In the genomic region with DNA sequence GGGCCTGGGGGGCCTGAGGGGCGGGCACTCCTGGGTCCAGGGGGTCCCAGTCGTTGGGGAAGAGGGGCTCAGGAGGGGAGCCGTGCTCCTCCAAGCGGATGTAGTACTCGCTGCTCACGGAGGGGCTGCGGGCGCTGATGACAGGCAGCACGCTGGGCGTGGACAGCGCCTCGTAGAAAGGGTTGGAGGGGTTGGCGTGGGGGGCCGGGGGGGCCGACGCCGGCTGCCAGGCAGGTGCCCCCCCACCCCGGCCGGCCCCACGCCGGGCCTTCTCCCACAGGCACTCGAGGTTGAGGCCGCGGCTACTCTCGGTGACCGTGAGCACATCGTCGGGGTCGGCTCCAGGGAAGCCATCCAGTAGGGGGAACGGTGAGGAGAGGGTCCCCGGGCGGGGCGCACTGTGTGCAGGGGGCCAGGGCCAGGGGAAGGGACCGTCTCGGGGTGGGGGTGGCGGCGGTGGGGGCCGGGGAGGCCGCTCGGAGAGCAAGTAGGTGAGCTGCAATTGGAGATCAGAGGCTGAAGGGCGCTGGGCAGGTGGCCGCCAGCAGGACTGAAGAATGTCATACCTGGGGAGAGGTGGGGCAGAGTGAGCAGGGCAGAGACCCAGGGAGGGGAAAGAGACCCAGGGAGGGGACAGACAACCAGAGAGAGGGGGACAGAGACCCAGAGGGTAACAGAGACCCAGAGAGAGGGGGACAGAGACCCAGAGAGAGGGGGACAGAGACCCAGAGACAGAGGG, we compare ENCODE assay signal across 31 cellular contexts. TPM values are rescaled to one million over a fixed set of nuclear protein-coding genes. Genes with fewer than 3 reads are reported as not detected.
DNase-seq lines count a peak whose midpoint lies in the region; ATAC-seq and TF ChIP-seq lines count a peak whose summit lies in the region.
"Had no signal": no experiment of that assay in that cellular context is flagged by ENCODE, and none has a peak within 500 bp of the region (broad histone marks: within the 10 kb centered on the region; RNA-seq: fewer than 3 reads in every experiment).

No MANE protein-coding gene starts in this region.

- H3K9me3 ChIP-seq in left ventricle myocardium inferior (replicated peaks): no peaks in the 10 kb centered on the region
- no peaks in the 10 kb centered on the region for H3K9me3 ChIP-seq in hepatocyte (ENCODE audit: low read depth)
- H3K9me3 ChIP-seq: adrenal gland, heart right ventricle, lower lobe of right lung, prostate gland, sigmoid colon, SJSA1, tibial artery had no signal

- H3K27me3 ChIP-seq in left ventricle myocardium inferior (ENCODE audit: low read depth): peaks cover 64% of the 10 kb centered on the region
- no peaks in the 10 kb centered on the region for H3K27me3 ChIP-seq in hepatocyte
- H3K27me3 ChIP-seq: adrenal gland had no signal

- no peaks in the 10 kb centered on the region for H4K20me1 ChIP-seq in hepatocyte (ENCODE audit: insufficient read depth, poor library complexity, severe bottlenecking)

- no peaks in the 10 kb centered on the region for H3K9me2 ChIP-seq in hepatocyte (replicated peaks; ENCODE audit: insufficient read depth)

- peak; percentile 62 for DNase-seq in DMS53 (lab: John Stamatoyannopoulos, UW)
- no peak for DNase-seq in DMS53 treated with DMSO at 0.1 percent for 48 hours (lab: John Stamatoyannopoulos, UW; ENCODE audit: unreplicated experiment)
- no peak for DNase-seq in left ventricle myocardium inferior
- DNase-seq in left ventricle myocardium superior: no peak
- DNase-seq in hepatocyte (ENCODE audit: low spot score): peak; percentile 8
- no peak for DNase-seq in GM10266 (ENCODE audit: extremely low spot score)
- DNase-seq in NCI-H1436 treated with DMSO at 0.1 percent for 48 hours (lab: John Stamatoyannopoulos, UW): no peak
- DNase-seq: activated CD4-positive, alpha-beta T cell treated with anti-CD3 and anti-CD28 coated beads, Interleukin-2, amount 50 U/mL, for 1 hour; activated T-cell treated with anti-CD3 and anti-CD28 coated beads, Interleukin-2, amount 50 U/mL, for 48 hours; adrenal gland; DND-41; dorsolateral prefrontal cortex; heart right ventricle; Karpas-422; lower lobe of right lung; MV-4-11; naive thymus-derived CD4-positive, alpha-beta T cell; NCI-H146; NCI-H526; sigmoid colon; stimulated activated CD4-positive, alpha-beta T cell treated with anti-CD3 and anti-CD28 coated beads, Interleukin-12 subunit alpha, Interleukin-12 subunit beta, amount 100 ng/mL, for 4 hours; stimulated activated CD4-positive, alpha-beta T cell treated with anti-CD3 and anti-CD28 coated beads, Interleukin-2, amount 100 ng/mL, for 48 hours; tibial artery had no signal

- ATAC-seq in left ventricle myocardium superior (no peak), GM18519 (IDR thresholded peaks at IDR 0.05; ENCODE audit: low FRiP score, unreplicated experiment) (no peak)
- ATAC-seq: heart right ventricle; lower lobe of right lung; naive thymus-derived CD4-positive, alpha-beta T cell; WTC11 had no signal

- peaks cover 3% of the 10 kb centered on the region for H3K79me2 ChIP-seq in hepatocyte

- peak overlapping the region; percentile 42 for H3K4me3 ChIP-seq in left ventricle myocardium inferior
- no peak overlapping the region for H3K4me3 ChIP-seq in hepatocyte
- H3K4me3 ChIP-seq: adrenal gland, sigmoid colon, SJSA1, tibial artery had no signal

- H3K27ac ChIP-seq in left ventricle myocardium inferior (replicated peaks): no peak overlapping the region
- no peak overlapping the region for H3K27ac ChIP-seq in hepatocyte
- H3K27ac ChIP-seq: adrenal gland, C4-2B, dorsolateral prefrontal cortex, heart right ventricle, lower lobe of right lung, prostate gland, sigmoid colon, SJSA1, tibial artery had no signal

- no peak overlapping the region for H2AFZ ChIP-seq in hepatocyte

- intact Hi-C loops in left ventricle myocardium inferior (cut with micrococcal nuclease): no loop called here
- intact Hi-C loops in left ventricle myocardium superior (cut with micrococcal nuclease): loop anchor here (10.0 kb wide), 1 partner anchor 85 kb away; no protein-coding TSS in a partner anchor

- H3K36me3 ChIP-seq in left ventricle myocardium inferior (no peaks in the 10 kb centered on the region), hepatocyte (replicated peaks; ENCODE audit: insufficient read depth, low read depth) (no peaks in the 10 kb centered on the region)
- H3K36me3 ChIP-seq: adrenal gland, heart right ventricle, lower lobe of right lung, prostate gland, sigmoid colon, SJSA1, tibial artery had no signal

- 92% methylated on average over 10 of the region's 42 CpGs for WGBS in hepatocyte (ENCODE audit: low lambda C conversion rate, missing lambda C conversion rate)

- no peak overlapping the region for H3K4me2 ChIP-seq in hepatocyte

- TF ChIP-seq CTCF in left ventricle myocardium inferior (IDR thresholded peaks at IDR 0.05; ENCODE audit: borderline replicate concordance) (no peak), hepatocyte (IDR thresholded peaks at IDR 0.05; ENCODE audit: poor library complexity) (no peak), GM10266 (IDR thresholded peaks at IDR 0.05; ENCODE audit: control insufficient read depth, insufficient read depth, low read depth, missing control alignments) (no peak)

- H3K4me1 ChIP-seq in left ventricle myocardium inferior (peaks cover 18% of the 10 kb centered on the region), hepatocyte (ENCODE audit: insufficient read depth) (peaks cover 3% of the 10 kb centered on the region)
- H3K4me1 ChIP-seq: SJSA1 had no signal

RNA-seq across cellular contexts. Expression of a gene that starts 12.1 kb away (rescaled TPM):
- total RNA-seq in left ventricle myocardium inferior: 1.1 TPM
- 1.4 TPM for total RNA-seq in left ventricle myocardium superior
- total RNA-seq in hepatocyte: 2.1 and 3.7 TPM in 2 replicates
- 1.3 and 2.1 TPM in 2 replicates for polyA plus RNA-seq in hepatocyte
- total RNA-seq: RPMI7951, SJSA1 had no signal

RNA-seq across cellular contexts. Expression of a gene that starts 30.4 kb away (rescaled TPM):
- total RNA-seq in left ventricle myocardium inferior (32.1 TPM), left ventricle myocardium superior (33.4 TPM), hepatocyte (63.1 and 69.6 TPM in 2 replicates)
- 80.1 and 106 TPM in 2 replicates for polyA plus RNA-seq in hepatocyte

RNA-seq across cellular contexts. Expression of a gene that starts 44.1 kb away (rescaled TPM):
- 0.27 TPM for total RNA-seq in left ventricle myocardium inferior
- total RNA-seq in left ventricle myocardium superior: 0.35 TPM
- 0.12 and 0.70 TPM in 2 replicates for total RNA-seq in hepatocyte
- polyA plus RNA-seq in hepatocyte: 0.32 and 1.1 TPM in 2 replicates

RNA-seq across cellular contexts. Expression of a gene that starts 52.5 kb away (rescaled TPM):
- total RNA-seq in left ventricle myocardium inferior (0.33 TPM), left ventricle myocardium superior (0.35 TPM), hepatocyte (not detected in 2 replicates)
- 0.43 and 0.79 TPM in 2 replicates for polyA plus RNA-seq in hepatocyte
- total RNA-seq: cerebellum; endothelial cell of umbilical vein; naive thymus-derived CD4-positive, alpha-beta T cell; RPMI7951 had no signal
- polyA plus RNA-seq: endothelial cell of umbilical vein had no signal

RNA-seq across cellular contexts. Expression of a gene that starts 53.7 kb away (rescaled TPM):
- total RNA-seq in left ventricle myocardium inferior: 17.0 TPM
- total RNA-seq in left ventricle myocardium superior: 15.7 TPM
- total RNA-seq in hepatocyte: 25.2 and 25.9 TPM in 2 replicates
- polyA plus RNA-seq in hepatocyte: 33.1 and 36.6 TPM in 2 replicates

Comparison
In these comparisons a context has a peak if more than half of its experiments do, and no peak if none do; other contexts are left out.
1. DNase-seq: peak in DMS53 (single experiment) and hepatocyte (single experiment); none in DMS53 treated with DMSO at 0.1 percent for 48 hours (single experiment), left ventricle myocardium inferior (single experiment), left ventricle myocardium superior (single experiment), GM10266 (single experiment) and NCI-H1436 treated with DMSO at 0.1 percent for 48 hours (single experiment).